In genomic region chr12:125014526-125014925, GRCh38 we compare ENCODE assay signal across 2 cellular contexts.
TF ChIP-seq lines count a peak whose summit lies in the region.

No MANE protein-coding gene starts in this region.

TF ChIP-seq in HEK293, 187 proteins besides CTCF, POLR2A, EP300 and RAD21:
- TF ChIP-seq ZNF121 (tag by site-specific recombination; IDR thresholded peaks at IDR 0.05) (peak; percentile 52; the same call in 1 of the 2 replicates), YY1 (tag by site-specific recombination; IDR thresholded peaks at IDR 0.05) (no peak), ZNF362 (tag by site-specific recombination; IDR thresholded peaks at IDR 0.05) (no peak)

TF ChIP-seq in K562, 482 proteins besides CTCF, POLR2A, EP300 and RAD21:
- no peak for TF ChIP-seq NFE2 (IDR thresholded peaks at IDR 0.05; ENCODE audit: low read depth)
- TF ChIP-seq ZNF121 (CRISPR knock-in tag; conservative IDR thresholded peaks at IDR 0.05): peak; percentile 17; the same call in 1 of the 2 replicates
